In genomic region chr14:96247031-96247430, GRCh38 we compare ENCODE assay signal across 13 cellular contexts. TPM values are rescaled to one million over a fixed set of nuclear protein-coding genes. Genes with fewer than 3 reads are reported as not detected.
"Had no signal": no experiment of that assay in that cellular context is flagged by ENCODE, and none has a peak within 500 bp of the region (broad histone marks: within the 10 kb centered on the region; RNA-seq: fewer than 3 reads in every experiment).

No MANE protein-coding gene starts in this region.

- H3K4me3 ChIP-seq: thoracic aorta had no signal

- DNase-seq: activated naive CD4-positive, alpha-beta T cell treated with anti-CD3 and anti-CD28 coated beads, Interleukin-2, amount 10 ng/mL, durations not matched to agents 7 days and 5 days; erythroblast; hypothalamus; nephron progenitor cell; T-helper 9 cell had no signal

- H3K27ac Mint-ChIP-seq: activated naive CD4-positive, alpha-beta T cell treated with anti-CD3 and anti-CD28 coated beads, Interleukin-2, amount 10 ng/mL, durations not matched to agents 7 days and 5 days; nephron progenitor cell; stimulated activated effector memory CD8-positive, alpha-beta T cell treated with anti-CD3 and anti-CD28 coated beads, Interleukin-12 subunit alpha, Interleukin-12 subunit beta, amount 100 ng/mL, for 72 hours had no signal

- H3K4me1 Mint-ChIP-seq: activated naive CD4-positive, alpha-beta T cell treated with anti-CD3 and anti-CD28 coated beads, Interleukin-2, amount 10 ng/mL, durations not matched to agents 7 days and 5 days; stimulated activated effector memory CD8-positive, alpha-beta T cell treated with anti-CD3 and anti-CD28 coated beads, Interleukin-12 subunit alpha, Interleukin-12 subunit beta, amount 100 ng/mL, for 72 hours had no signal

- H3K36me3 Mint-ChIP-seq: activated naive CD4-positive, alpha-beta T cell treated with anti-CD3 and anti-CD28 coated beads, Interleukin-2, amount 10 ng/mL, durations not matched to agents 7 days and 5 days; stimulated activated effector memory CD8-positive, alpha-beta T cell treated with anti-CD3 and anti-CD28 coated beads, Interleukin-12 subunit alpha, Interleukin-12 subunit beta, amount 100 ng/mL, for 72 hours had no signal

- H3K36me3 ChIP-seq: thoracic aorta had no signal

- H3K9me3 ChIP-seq: thoracic aorta had no signal

- ATAC-seq: activated CD4-positive, CD25-positive, alpha-beta regulatory T cell treated with anti-CD3 and anti-CD28 coated beads, Interleukin-2, amount 50 U/mL, for 24 hours; stimulated activated effector memory CD8-positive, alpha-beta T cell treated with anti-CD3 and anti-CD28 coated beads, Interleukin-12 subunit alpha, Interleukin-12 subunit beta, amount 100 ng/mL, for 72 hours had no signal

- H3K4me3 Mint-ChIP-seq: activated naive CD4-positive, alpha-beta T cell treated with anti-CD3 and anti-CD28 coated beads, Interleukin-2, amount 10 ng/mL, durations not matched to agents 7 days and 5 days; nephron progenitor cell; stimulated activated effector memory CD8-positive, alpha-beta T cell treated with anti-CD3 and anti-CD28 coated beads, Interleukin-12 subunit alpha, Interleukin-12 subunit beta, amount 100 ng/mL, for 72 hours had no signal

- H3K9me3 Mint-ChIP-seq: activated naive CD4-positive, alpha-beta T cell treated with anti-CD3 and anti-CD28 coated beads, Interleukin-2, amount 10 ng/mL, durations not matched to agents 7 days and 5 days; stimulated activated effector memory CD8-positive, alpha-beta T cell treated with anti-CD3 and anti-CD28 coated beads, Interleukin-12 subunit alpha, Interleukin-12 subunit beta, amount 100 ng/mL, for 72 hours had no signal

- H3K27ac ChIP-seq: thoracic aorta had no signal

RNA-seq across cellular contexts. Expression of gene BDKRB1, which starts 9.0 kb away (rescaled TPM):
- total RNA-seq: activated CD8-positive, alpha-beta memory T cell treated with anti-CD3 and anti-CD28 coated beads for 36 hours; dermis microvascular lymphatic vessel endothelial cell; liver; osteocyte; pulmonary artery endothelial cell had no signal
- polyA plus RNA-seq: liver had no signal

RNA-seq across cellular contexts. Expression of gene BDKRB2, which starts 42.4 kb away (rescaled TPM):
- total RNA-seq: activated CD8-positive, alpha-beta memory T cell treated with anti-CD3 and anti-CD28 coated beads for 36 hours; pulmonary artery endothelial cell had no signal
